ENCODE assay signal across 9 cellular contexts in the genomic region with DNA sequence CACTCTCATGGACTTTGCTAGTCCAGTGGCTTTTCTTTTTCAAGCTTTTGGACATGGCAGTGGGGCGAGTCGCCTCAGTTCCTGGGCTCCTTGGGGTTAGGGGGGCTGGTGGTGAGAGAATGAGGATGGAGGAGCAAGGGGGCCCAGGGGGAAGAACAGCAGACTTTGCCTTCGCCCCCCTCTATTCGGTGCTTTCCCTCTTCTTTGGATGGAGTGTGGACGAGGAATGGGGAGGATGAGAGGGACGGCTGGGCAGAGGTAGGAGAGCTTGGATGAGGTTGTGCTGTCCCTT. TPM values are rescaled to one million over a fixed set of nuclear protein-coding genes. Genes with fewer than 3 reads are reported as not detected.
DNase-seq lines count a peak whose midpoint lies in the region; ATAC-seq and TF ChIP-seq lines count a peak whose summit lies in the region.
"Had no signal": no experiment of that assay in that cellular context is flagged by ENCODE, and none has a peak within 500 bp of the region (broad histone marks: within the 10 kb centered on the region; RNA-seq: fewer than 3 reads in every experiment).

No MANE protein-coding gene starts in this region.

- H3K9me2 ChIP-seq in OCI-LY7 (ENCODE audit: insufficient read depth, low read length): no peaks in the 10 kb centered on the region

- H3K9me3 ChIP-seq in duodenal mucosa (ENCODE audit: control insufficient read depth in 1 of 2, low read length in 2 of 2): no peaks in the 10 kb centered on the region
- no peaks in the 10 kb centered on the region for H3K9me3 ChIP-seq in mucosa of stomach (ENCODE audit: control insufficient read depth, low read length)
- no peaks in the 10 kb centered on the region for H3K9me3 ChIP-seq in upper lobe of left lung
- no peaks in the 10 kb centered on the region for H3K9me3 ChIP-seq in OCI-LY7 (ENCODE audit: low read length)

- H3K4me3 Mint-ChIP-seq in activated naive CD4-positive, alpha-beta T cell treated with anti-CD3 and anti-CD28 coated beads, Interleukin-2, amount 10 ng/mL, durations not matched to agents 7 days and 5 days: peak overlapping the region; percentile 42

- H3K9ac ChIP-seq in duodenal mucosa (ENCODE audit: low read depth in 1 of 2, low read length in 2 of 2): peak overlapping the region; percentile 32 to 49
- H3K9ac ChIP-seq in mucosa of stomach (ENCODE audit: low read length): peak overlapping the region; percentile 69
- H3K9ac ChIP-seq: BLaER1 treated with 17β-estradiol and CSF1 and Interleukin-3, amounts not matched to agents 10 nM and 100 nM had no signal

- 0 to 5% methylated on average over 5 to 6 of the region's 6 CpGs for WGBS in upper lobe of left lung, 2 donors

- BruUV-seq in OCI-LY7 (replicated peaks; lab: Mats Ljungman, UMichigan): no TSS peak

- ATAC-seq in upper lobe of left lung (ENCODE audit: low FRiP score in 2 of 2): peak in 1 of 2 donors; percentile 1
- ATAC-seq in HG02884 (IDR thresholded peaks at IDR 0.05; ENCODE audit: unreplicated experiment): no peak

- no peaks in the 10 kb centered on the region for H3K36me3 Mint-ChIP-seq in activated naive CD4-positive, alpha-beta T cell treated with anti-CD3 and anti-CD28 coated beads, Interleukin-2, amount 10 ng/mL, durations not matched to agents 7 days and 5 days

- H4K20me1 ChIP-seq in OCI-LY7 (ENCODE audit: insufficient read depth, low read length): no peaks in the 10 kb centered on the region
- H4K20me1 ChIP-seq: BLaER1 treated with 17β-estradiol and CSF1 and Interleukin-3, amounts not matched to agents 10 nM and 100 nM had no signal

- no peak for TF ChIP-seq CTCF in upper lobe of left lung (IDR thresholded peaks at IDR 0.05)
- no peak for TF ChIP-seq CTCF in OCI-LY7 (conservative IDR thresholded peaks at IDR 0.05; ENCODE audit: low read length)

- no peaks in the 10 kb centered on the region for H3K79me2 ChIP-seq in OCI-LY7 (ENCODE audit: insufficient read depth, low read depth, low read length)

- POLR2A ChIA-PET in OCI-LY7 (lab: Charles Lee): no interaction called here

- H3K27ac ChIP-seq in duodenal mucosa (ENCODE audit: low read depth, low read length): peak overlapping the region; percentile 81
- peak overlapping the region; percentile 81 to 88 (median 87) for H3K27ac ChIP-seq in upper lobe of left lung
- no peak overlapping the region for H3K27ac ChIP-seq in OCI-LY7 (ENCODE audit: low read depth, low read length, poor library complexity, severe bottlenecking)
- H3K27ac ChIP-seq: BLaER1 treated with 17β-estradiol and CSF1 and Interleukin-3, amounts not matched to agents 10 nM and 100 nM had no signal

- H3K4me2 ChIP-seq in OCI-LY7 (ENCODE audit: low read length): no peak overlapping the region
- H3K4me2 ChIP-seq: BLaER1 treated with 17β-estradiol and CSF1 and Interleukin-3, amounts not matched to agents 10 nM and 100 nM had no signal

- intact Hi-C loops in OCI-LY7 (cut with micrococcal nuclease; ENCODE audit: unreplicated experiment): no loop called here

- no peaks in the 10 kb centered on the region for H3K9me3 Mint-ChIP-seq in activated naive CD4-positive, alpha-beta T cell treated with anti-CD3 and anti-CD28 coated beads, Interleukin-2, amount 10 ng/mL, durations not matched to agents 7 days and 5 days

- H2AFZ ChIP-seq in OCI-LY7 (ENCODE audit: low read length): no peak overlapping the region

- peaks cover 15 to 21% of the 10 kb centered on the region in 2 donors for H3K27me3 ChIP-seq in duodenal mucosa (ENCODE audit: control insufficient read depth in 1 of 2, insufficient read depth in 2 of 2, low read length in 2 of 2)
- H3K27me3 ChIP-seq in mucosa of stomach (ENCODE audit: control insufficient read depth, insufficient read depth, low read length): peaks cover 31% of the 10 kb centered on the region
- H3K27me3 ChIP-seq in upper lobe of left lung: no peaks in the 10 kb centered on the region
- H3K27me3 ChIP-seq: BLaER1 treated with 17β-estradiol and CSF1 and Interleukin-3, amounts not matched to agents 10 nM and 100 nM had no signal

- H3K36me3 ChIP-seq in duodenal mucosa (ENCODE audit: control insufficient read depth in 1 of 2, insufficient read depth in 2 of 2, low read length in 2 of 2) (no peaks in the 10 kb centered on the region), mucosa of stomach (ENCODE audit: control insufficient read depth, insufficient read depth, low read length) (no peaks in the 10 kb centered on the region), upper lobe of left lung (no peaks in the 10 kb centered on the region), OCI-LY7 (ENCODE audit: insufficient read depth, low read length) (no peaks in the 10 kb centered on the region)
- H3K36me3 ChIP-seq: BLaER1 treated with 17β-estradiol and CSF1 and Interleukin-3, amounts not matched to agents 10 nM and 100 nM had no signal

- no peak for TF ChIP-seq EP300 in upper lobe of left lung (IDR thresholded peaks at IDR 0.05)

- no peak overlapping the region for H3K27ac Mint-ChIP-seq in activated naive CD4-positive, alpha-beta T cell treated with anti-CD3 and anti-CD28 coated beads, Interleukin-2, amount 10 ng/mL, durations not matched to agents 7 days and 5 days

- no peak for TF ChIP-seq POLR2A in upper lobe of left lung (IDR thresholded peaks at IDR 0.05)

- CTCF ChIA-PET in activated naive CD4-positive, alpha-beta T cell treated with anti-CD3 and anti-CD28 coated beads, Interleukin-2, amount 10 ng/mL, durations not matched to agents 7 days and 5 days (lab: Charles Lee): no interaction called here
- CTCF ChIA-PET in OCI-LY7 (lab: Charles Lee; ENCODE audit: unreplicated experiment): no interaction called here

- H3K27me3 Mint-ChIP-seq in activated naive CD4-positive, alpha-beta T cell treated with anti-CD3 and anti-CD28 coated beads, Interleukin-2, amount 10 ng/mL, durations not matched to agents 7 days and 5 days: peaks cover 41% of the 10 kb centered on the region

- H3K4me3 ChIP-seq in duodenal mucosa (ENCODE audit: low read depth in 1 of 2, low read length in 2 of 2): peak overlapping the region; percentile 63 to 65
- H3K4me3 ChIP-seq in mucosa of stomach (ENCODE audit: low read length): peak overlapping the region; percentile 48
- H3K4me3 ChIP-seq in upper lobe of left lung: peak overlapping the region; percentile 29 to 67 (median 60)
- H3K4me3 ChIP-seq in OCI-LY7 (ENCODE audit: low read depth, low read length, poor library complexity, severe bottlenecking): no peak overlapping the region
- H3K4me3 ChIP-seq: BLaER1 treated with 17β-estradiol and CSF1 and Interleukin-3, amounts not matched to agents 10 nM and 100 nM had no signal

- no peaks in the 10 kb centered on the region for H3K4me1 ChIP-seq in duodenal mucosa (ENCODE audit: control insufficient read depth in 1 of 2, insufficient read depth in 2 of 2, low read length in 2 of 2)
- peaks cover 14% of the 10 kb centered on the region for H3K4me1 ChIP-seq in mucosa of stomach (ENCODE audit: control insufficient read depth, insufficient read depth, low read length)
- H3K4me1 ChIP-seq in upper lobe of left lung: peaks cover 5 to 17% (median 9%) of the 10 kb centered on the region in 4 donors
- H3K4me1 ChIP-seq in OCI-LY7 (ENCODE audit: insufficient read depth, low read length, poor library complexity, severe bottlenecking): no peaks in the 10 kb centered on the region
- H3K4me1 ChIP-seq: BLaER1 treated with 17β-estradiol and CSF1 and Interleukin-3, amounts not matched to agents 10 nM and 100 nM had no signal

- H3K4me1 Mint-ChIP-seq in activated naive CD4-positive, alpha-beta T cell treated with anti-CD3 and anti-CD28 coated beads, Interleukin-2, amount 10 ng/mL, durations not matched to agents 7 days and 5 days: peaks cover 19% of the 10 kb centered on the region

- DNase-seq in activated naive CD4-positive, alpha-beta T cell treated with anti-CD3 and anti-CD28 coated beads, Interleukin-2, amount 10 ng/mL, durations not matched to agents 7 days and 5 days: no peak
- no peak for DNase-seq in activated naive CD4-positive, alpha-beta T cell (lab: John Stamatoyannopoulos, UW)
- DNase-seq in upper lobe of left lung (no peak), OCI-LY7 (ENCODE audit: low spot score) (no peak), activated gamma-delta T cell treated with Interleukin-2 at 50 U/mL for 16 hours (no peak)

RNA-seq across cellular contexts. Expression of gene MAGI2, which starts 0.3 kb away (rescaled TPM):
- 10 to 100 TPM in 4 of 6 donors, 1 to 10 TPM in 2; 7.9 to 84.9 (median 11.8) TPM for total RNA-seq in upper lobe of left lung
- 0.03 TPM in 1 of 2 replicates, not detected in the other for total RNA-seq in OCI-LY7 (2014; rRNA removed; shearing (Covaris generic))
- total RNA-seq in OCI-LY7 (2022): 0.13 and 0.17 TPM in 2 replicates

Comparison
In these comparisons a context has a peak if more than half of its experiments do, and no peak if none do; other contexts are left out.
1. RNA of gene MAGI2, which starts 0.3 kb away (total RNA-seq): 7.9 to 84.9 TPM in upper lobe of left lung; 0.03 to 0.17 TPM in OCI-LY7; every median in the first group is over 4 times any median in the second.